ENCODE assay signal across 17 cellular contexts in the genomic region with DNA sequence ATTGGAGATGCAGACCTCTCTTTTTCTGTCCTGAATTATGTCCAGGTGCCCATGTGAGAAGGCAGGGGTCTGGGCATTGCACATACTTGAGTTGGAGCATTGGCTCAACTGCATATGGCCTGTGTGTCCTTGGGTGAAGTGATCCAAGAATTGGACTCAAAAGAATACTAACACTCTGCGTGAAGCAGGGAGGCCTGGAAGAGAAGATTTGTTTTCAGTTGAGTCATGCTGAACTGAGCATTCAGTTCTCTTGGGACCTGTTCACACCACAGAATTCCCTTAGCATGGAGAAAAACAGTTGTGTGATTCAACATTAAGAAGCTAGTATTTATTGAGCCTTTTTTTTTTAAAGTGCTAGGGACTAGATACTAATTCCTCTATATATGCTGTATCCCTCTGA.
DNase-seq lines count a peak whose midpoint lies in the region; ATAC-seq and TF ChIP-seq lines count a peak whose summit lies in the region.
"Had no signal": no experiment of that assay in that cellular context is flagged by ENCODE, and none has a peak within 500 bp of the region (broad histone marks: within the 10 kb centered on the region; RNA-seq: fewer than 3 reads in every experiment).

No MANE protein-coding gene starts in this region.

- peak overlapping the region in 1 of 2 donors; percentile 55 for H3K27ac ChIP-seq in ovary
- H3K27ac ChIP-seq: SJSA1, upper lobe of left lung had no signal

- intact Hi-C loops in ovary (cut with DNase I) = no loop called here

- in situ Hi-C loops in ACHN (cut with HindIII; ENCODE audit: low pct_ligation_motif_present, low pct_unique_long_range_greater_than_20kb, low sequenced_read_pairs) = loop anchor here (25.0 kb wide), 1 partner anchor 164 kb away; no protein-coding TSS in a partner anchor

- WGBS in ovary, 3 donors = 3 to 24% (median 13%) methylated on average over 1 of the region's 1 CpG

- no peak overlapping the region for H3K4me3 ChIP-seq in ovary
- H3K4me3 ChIP-seq: lung, SJSA1, upper lobe of left lung had no signal

- no peaks in the 10 kb centered on the region for H3K9me3 ChIP-seq in ovary
- H3K9me3 ChIP-seq: SJSA1, upper lobe of left lung had no signal

- TF ChIP-seq EP300 in ovary (IDR thresholded peaks at IDR 0.05) = no peak

- no peak for ATAC-seq in HG02981 (IDR thresholded peaks at IDR 0.05; ENCODE audit: unreplicated experiment)
- no peak for ATAC-seq in GM21360 (IDR thresholded peaks at IDR 0.05; ENCODE audit: unreplicated experiment)
- ATAC-seq: activated CD8-positive, alpha-beta T cell treated with anti-CD3 and anti-CD28 coated beads, Interleukin-2, amount 10 ng/mL, durations not matched to agents 7 days and 5 days; CD8-positive, alpha-beta T cell had no signal

- DNase-seq in AG20443 (ENCODE audit: low spot score) = peak; percentile 87
- DNase-seq in LHCN-M2 (ENCODE audit: low read depth) = peak; percentile 94
- DNase-seq in fibroblast of gingiva (ENCODE audit: low read depth) = peak; percentile 96
- DNase-seq in ovary = peak in 3 of 5 donors; percentile 27 to 54 (median 38)
- DNase-seq in midbrain (lab: John Stamatoyannopoulos, UW) = no peak
- DNase-seq in ACHN = no peak
- DNase-seq: activated CD8-positive, alpha-beta T cell treated with anti-CD3 and anti-CD28 coated beads, Interleukin-2, amount 10 ng/mL, durations not matched to agents 7 days and 5 days; activated effector memory CD4-positive, alpha-beta T cell treated with Interleukin-2 at 50 U/mL for 16 hours; caudate nucleus; CD8-positive, alpha-beta T cell; NCI-H2171 treated with DMSO at 0.1 percent for 48 hours; occipital lobe; upper lobe of left lung had no signal

- no peaks in the 10 kb centered on the region for H3K27me3 ChIP-seq in ovary
- H3K27me3 ChIP-seq: SJSA1, upper lobe of left lung had no signal

- no peak for TF ChIP-seq POLR2A in ovary (IDR thresholded peaks at IDR 0.05)

- no peaks in the 10 kb centered on the region for H3K36me3 ChIP-seq in ovary
- H3K36me3 ChIP-seq: SJSA1, upper lobe of left lung had no signal

- H3K4me1 ChIP-seq in ovary (ENCODE audit: insufficient read depth) = peaks cover 8% of the 10 kb centered on the region
- H3K4me1 ChIP-seq: upper lobe of left lung had no signal

- TF ChIP-seq CTCF in ovary (IDR thresholded peaks at IDR 0.05) = no peak

Comparison
In these comparisons a context has a peak if more than half of its experiments do, and no peak if none do; other contexts are left out.
1. DNase-seq: peak in AG20443 (single experiment), LHCN-M2 (single experiment), fibroblast of gingiva (single experiment) and ovary (3 of 5); none in midbrain (single experiment) and ACHN (single experiment).